ENCODE assay signal across 19 cellular contexts in the genomic region with DNA sequence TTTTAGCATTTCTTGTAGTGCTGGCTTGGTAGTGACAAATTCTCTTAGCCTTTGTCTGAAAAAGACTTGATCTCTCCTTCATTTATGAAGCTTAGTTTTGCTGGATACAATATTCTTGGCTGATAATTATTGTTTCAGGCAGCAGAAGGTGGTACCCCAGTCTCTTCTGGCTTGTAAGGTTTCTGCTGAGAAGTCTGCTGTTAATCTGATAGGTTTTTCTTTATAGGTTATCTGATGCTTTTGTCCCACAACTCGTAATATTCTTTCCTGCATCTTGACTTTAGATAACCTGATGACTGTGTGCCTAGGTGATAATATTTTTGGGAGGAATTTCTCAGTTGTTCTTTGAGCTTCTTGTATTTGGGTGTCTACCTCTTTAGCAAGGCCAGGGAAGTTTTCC.
"Had no signal": no experiment of that assay in that cellular context is flagged by ENCODE, and none has a peak within 500 bp of the region (broad histone marks: within the 10 kb centered on the region; RNA-seq: fewer than 3 reads in every experiment).

No MANE protein-coding gene starts in this region.

- DNase-seq: foreskin melanocyte; head of caudate nucleus; kidney; left cardiac atrium; left ventricle myocardium inferior; lower lobe of right lung; nucleus accumbens; ovary; right cardiac atrium; small intestine; stimulated activated CD4-positive, alpha-beta T cell treated with anti-CD3 and anti-CD28 coated beads, Interleukin-12 subunit alpha, Interleukin-12 subunit beta, amount 100 ng/mL, for 4 hours; stimulated activated naive CD4-positive, alpha-beta T cell treated with Interleukin-2 at 50 U/mL for 16 hours; trophoblast cell had no signal

- H3K4me3 Mint-ChIP-seq: dendritic cell treated with granulocyte-macrophage colony-stimulating factor and Interleukin-4, amounts not matched to agents 40 ng/mL and 50 ng/mL, for 4 days; memory B cell; mesothelial cell of epicardium; natural killer cell treated with Interleukin-12 subunit alpha and Interleukin-12 subunit beta and Interleukin-15 and Interleukin-18, amount 100 ng/mL, for 72 hours; neural progenitor cell had no signal

- H3K27me3 Mint-ChIP-seq: dendritic cell treated with granulocyte-macrophage colony-stimulating factor and Interleukin-4, amounts not matched to agents 40 ng/mL and 50 ng/mL, for 4 days; memory B cell; natural killer cell treated with Interleukin-12 subunit alpha and Interleukin-12 subunit beta and Interleukin-15 and Interleukin-18, amount 100 ng/mL, for 72 hours had no signal

- H3K27me3 ChIP-seq: hepatocyte, neural progenitor cell, ovary had no signal

- H3K27ac Mint-ChIP-seq: mesothelial cell of epicardium, neural progenitor cell had no signal

- H3K27ac ChIP-seq: hepatocyte, left ventricle myocardium inferior, lower lobe of right lung, neural progenitor cell, ovary had no signal

- ATAC-seq: left cardiac atrium; lower lobe of right lung; natural killer cell treated with Interleukin-12 subunit alpha and Interleukin-12 subunit beta and Interleukin-15 and Interleukin-18, amount 100 ng/mL, for 72 hours; right cardiac atrium had no signal

- H3K4me1 ChIP-seq: lower lobe of right lung had no signal
